ENCODE assay signal across 8 cellular contexts in genomic region chr2:172000696-172001361, GRCh38. TPM values are rescaled to one million over a fixed set of nuclear protein-coding genes. Genes with fewer than 3 reads are reported as not detected.
DNase-seq lines count a peak whose midpoint lies in the region; ATAC-seq and TF ChIP-seq lines count a peak whose summit lies in the region.

No MANE protein-coding gene starts in this region.

- H3K9me3 Mint-ChIP-seq in CD8-positive, alpha-beta T cell = no peaks in the 10 kb centered on the region
- H3K9me3 Mint-ChIP-seq in MCF 10A (ENCODE audit: unreplicated experiment) = no peaks in the 10 kb centered on the region
- no peaks in the 10 kb centered on the region for H3K9me3 Mint-ChIP-seq in naive thymus-derived CD4-positive, alpha-beta T cell

- no peaks in the 10 kb centered on the region for H3K27me3 Mint-ChIP-seq in CD8-positive, alpha-beta T cell (ENCODE audit: low read depth)
- H3K27me3 Mint-ChIP-seq in MCF 10A (ENCODE audit: insufficient read depth, unreplicated experiment) = no peaks in the 10 kb centered on the region
- H3K27me3 Mint-ChIP-seq in naive thymus-derived CD4-positive, alpha-beta T cell = peaks cover 0 to 17% (median 4%) of the 10 kb centered on the region in 5 donors

- no peak for DNase-seq in CD8-positive, alpha-beta T cell
- peak; percentile 39 for DNase-seq in KBM-7
- no peak for DNase-seq in MCF 10A (ENCODE audit: unreplicated experiment)
- DNase-seq in naive thymus-derived CD4-positive, alpha-beta T cell = peak in 1 of 9 donors; percentile 1
- no peak for DNase-seq in C1 segment of cervical spinal cord (lab: John Stamatoyannopoulos, UW)
- DNase-seq in SIG-M5 (lab: John Stamatoyannopoulos, UW) = no peak
- DNase-seq in inferior parietal cortex (ENCODE audit: extremely low spot score) = no peak
- DNase-seq in NCI-H2107 treated with DMSO at 0.1 percent for 48 hours (lab: John Stamatoyannopoulos, UW; ENCODE audit: unreplicated experiment) = no peak

- H3K27me3 ChIP-seq in CD8-positive, alpha-beta T cell (ENCODE audit: insufficient read depth, low read length) = no peaks in the 10 kb centered on the region
- no peaks in the 10 kb centered on the region for H3K27me3 ChIP-seq in naive thymus-derived CD4-positive, alpha-beta T cell (ENCODE audit: control insufficient read depth in 2 of 2, insufficient read depth in 2 of 2, low read length in 2 of 2)

- no peak overlapping the region for H3K27ac ChIP-seq in CD8-positive, alpha-beta T cell (ENCODE audit: low read depth, low read length)
- H3K27ac ChIP-seq in naive thymus-derived CD4-positive, alpha-beta T cell (ENCODE audit: low read depth, low read length) = no peak overlapping the region

- peaks cover 8% of the 10 kb centered on the region for H3K4me1 ChIP-seq in CD8-positive, alpha-beta T cell (ENCODE audit: insufficient read depth, low read length)
- H3K4me1 ChIP-seq in naive thymus-derived CD4-positive, alpha-beta T cell (ENCODE audit: control insufficient read depth in 2 of 2, insufficient read depth in 2 of 2, low read length in 2 of 2) = peaks cover 0 to 5% of the 10 kb centered on the region in 2 donors

- POLR2A ChIA-PET in CD8-positive, alpha-beta T cell (lab: Charles Lee) = interaction anchor here (0.6 to 0.7 kb wide), 2 partner anchors 9 to 452 kb away, joined by 3 to 4 read pairs; no protein-coding TSS in a partner anchor
- POLR2A ChIA-PET in MCF 10A (lab: Yijun Ruan, JAX) = interaction anchor here (0.6 to 2.6 kb wide), 16 partner anchors 8 to 314 kb away, joined by 3 to 22 read pairs (median 5); partner anchors contain the start of genes DLX1, DLX2, DYNC1I2 and HAT1
- POLR2A ChIA-PET in naive thymus-derived CD4-positive, alpha-beta T cell (lab: Charles Lee) = interaction anchor here (1.0 kb wide), 1 partner anchor 79 kb away, joined by 3 read pairs; the partner anchor contains the start of gene HAT1

- in situ Hi-C loops in KBM-7 (cut with MboI; ENCODE audit: low pct_unique_long_range_greater_than_20kb, low sequenced_read_pairs) = no loop called here

- peaks cover 23% of the 10 kb centered on the region for H3K4me1 Mint-ChIP-seq in CD8-positive, alpha-beta T cell (ENCODE audit: low read depth)
- peaks cover 16% of the 10 kb centered on the region for H3K4me1 Mint-ChIP-seq in MCF 10A (ENCODE audit: insufficient read depth, unreplicated experiment)
- peaks cover 5 to 24% (median 22%) of the 10 kb centered on the region in 7 donors for H3K4me1 Mint-ChIP-seq in naive thymus-derived CD4-positive, alpha-beta T cell

- no peaks in the 10 kb centered on the region for H3K36me3 ChIP-seq in CD8-positive, alpha-beta T cell (ENCODE audit: insufficient read depth, low read length)
- no peaks in the 10 kb centered on the region for H3K36me3 ChIP-seq in naive thymus-derived CD4-positive, alpha-beta T cell (ENCODE audit: control insufficient read depth in 2 of 3, insufficient read depth in 3 of 3, low read length in 3 of 3)

- no peak for ATAC-seq in CD8-positive, alpha-beta T cell
- ATAC-seq in naive thymus-derived CD4-positive, alpha-beta T cell = no peak

- H3K27ac Mint-ChIP-seq in CD8-positive, alpha-beta T cell = no peak overlapping the region
- H3K27ac Mint-ChIP-seq in MCF 10A (ENCODE audit: low read depth, unreplicated experiment) = peak overlapping the region; percentile 98
- H3K27ac Mint-ChIP-seq in naive thymus-derived CD4-positive, alpha-beta T cell = peak overlapping the region; percentile 77 to 97 (median 93)

- TF ChIP-seq CTCF in CD8-positive, alpha-beta T cell (IDR thresholded peaks at IDR 0.05) = no peak
- TF ChIP-seq CTCF in MCF 10A (IDR thresholded peaks at IDR 0.05; ENCODE audit: unreplicated experiment) = no peak

- H3K36me3 Mint-ChIP-seq in CD8-positive, alpha-beta T cell = peaks cover 6% of the 10 kb centered on the region
- H3K36me3 Mint-ChIP-seq in MCF 10A (ENCODE audit: insufficient read depth, unreplicated experiment) = no peaks in the 10 kb centered on the region
- H3K36me3 Mint-ChIP-seq in naive thymus-derived CD4-positive, alpha-beta T cell = no peaks in the 10 kb centered on the region

- no TSS peak for BruUV-seq in MCF 10A (replicated peaks; lab: Mats Ljungman, UMichigan)

- CTCF ChIA-PET in CD8-positive, alpha-beta T cell (lab: Charles Lee) = no interaction called here
- CTCF ChIA-PET in MCF 10A (lab: Yijun Ruan, JAX) = interaction anchor here (0.5 to 0.8 kb wide), 2 partner anchors 13 to 96 kb away, joined by 3 to 5 read pairs; no protein-coding TSS in a partner anchor
- CTCF ChIA-PET in naive thymus-derived CD4-positive, alpha-beta T cell (lab: Charles Lee) = no interaction called here

- intact Hi-C loops in CD8-positive, alpha-beta T cell (cut with DNase I, micrococcal nuclease) = loop anchor here (5.0 to 10.0 kb wide), 5 partner anchors 74 to 556 kb away; partner anchors contain the start of genes DLX2 (in 1 of the 2) and PDK1 (in 1 of the 2)
- intact Hi-C loops in MCF 10A (cut with micrococcal nuclease) = no loop called here
- intact Hi-C loops in naive thymus-derived CD4-positive, alpha-beta T cell (cut with micrococcal nuclease) = loop anchor here (1.0 to 5.0 kb wide), 5 partner anchors 79 to 569 kb away; partner anchors contain the start of genes DCAF17 (in 1 of the 2), DYNC1I2 (in 1 of the 2), HAT1 (in 1 of the 2) and METTL8 (in 1 of the 2)

- no peaks in the 10 kb centered on the region for H3K9me3 ChIP-seq in CD8-positive, alpha-beta T cell (ENCODE audit: low read length)
- H3K9me3 ChIP-seq in naive thymus-derived CD4-positive, alpha-beta T cell (ENCODE audit: control insufficient read depth in 2 of 3, low read length in 3 of 3) = no peaks in the 10 kb centered on the region

- no peak overlapping the region for H3K4me3 ChIP-seq in CD8-positive, alpha-beta T cell (ENCODE audit: low read depth, low read length)
- no peak overlapping the region for H3K4me3 ChIP-seq in naive thymus-derived CD4-positive, alpha-beta T cell (ENCODE audit: low read length)

- H3K4me3 Mint-ChIP-seq in CD8-positive, alpha-beta T cell = peak overlapping the region; percentile 84
- peak overlapping the region; percentile 97 for H3K4me3 Mint-ChIP-seq in MCF 10A (ENCODE audit: unreplicated experiment)
- peak overlapping the region; percentile 87 to 99 (median 96) for H3K4me3 Mint-ChIP-seq in naive thymus-derived CD4-positive, alpha-beta T cell

RNA-seq across cellular contexts. Expression of gene METAP1D, which starts 1.1 kb away (rescaled TPM):
- 1 to 10 TPM; 5.7 to 6.2 TPM for total RNA-seq in CD8-positive, alpha-beta T cell
- 9.3 and 9.8 TPM in 2 replicates for total RNA-seq in MCF 10A (2022)
- total RNA-seq in naive thymus-derived CD4-positive, alpha-beta T cell = 10 to 100 TPM in 3 of 5 experiments, 1 to 10 TPM in 2; 5.3 to 12.2 (median 11.6) TPM
- 1 to 10 TPM; 3.3 to 4.0 TPM for polyA plus RNA-seq in naive thymus-derived CD4-positive, alpha-beta T cell
